ENCODE assay signal across 25 cellular contexts in the genomic region with DNA sequence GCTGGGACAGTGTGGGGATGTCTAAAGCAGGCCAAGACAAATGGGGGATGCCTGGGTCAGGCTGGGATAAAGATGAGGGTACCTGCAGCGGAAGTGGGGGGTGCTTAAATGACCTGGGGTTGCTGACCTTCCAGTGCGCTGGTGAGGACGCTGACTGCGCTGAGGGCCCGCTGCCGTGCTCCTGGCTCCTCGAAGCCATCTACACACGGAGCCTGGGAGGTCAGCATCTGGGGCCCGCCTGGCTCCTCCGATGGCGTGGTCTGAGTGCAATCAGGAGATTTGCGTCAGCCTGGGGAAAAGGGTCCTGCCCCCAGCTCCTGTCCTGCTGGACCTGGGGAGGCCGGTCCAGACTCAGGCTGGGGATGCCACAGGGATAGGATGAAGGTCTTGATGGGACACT. TPM values are rescaled to one million over a fixed set of nuclear protein-coding genes. Genes with fewer than 3 reads are reported as not detected.
"Had no signal": no experiment of that assay in that cellular context is flagged by ENCODE, and none has a peak within 500 bp of the region (broad histone marks: within the 10 kb centered on the region; RNA-seq: fewer than 3 reads in every experiment).

No MANE protein-coding gene starts in this region.

- H3K27ac ChIP-seq: brain microvascular endothelial cell, KMS-11, Peyer's patch, RWPE1, SJSA1 had no signal

- H3K36me3 Mint-ChIP-seq: activated CD8-positive, alpha-beta memory T cell treated with anti-CD3 and anti-CD28 coated beads, Interleukin-2, amount 10 ng/mL, durations not matched to agents 7 days and 5 days; activated naive CD8-positive, alpha-beta T cell had no signal

- ATAC-seq: activated CD4-positive, CD25-positive, alpha-beta regulatory T cell treated with anti-CD3 and anti-CD28 coated beads, Interleukin-2, amount 50 U/mL, for 24 hours; activated CD8-positive, alpha-beta memory T cell treated with anti-CD3 and anti-CD28 coated beads, Interleukin-2, amount 10 ng/mL, durations not matched to agents 7 days and 5 days; SK-N-SH treated with all-trans-retinoic acid at 6 μM for 48 hours had no signal

- H3K4me1 Mint-ChIP-seq: activated CD8-positive, alpha-beta memory T cell treated with anti-CD3 and anti-CD28 coated beads, Interleukin-2, amount 10 ng/mL, durations not matched to agents 7 days and 5 days had no signal

- H3K27me3 ChIP-seq: brain microvascular endothelial cell, MG63, Peyer's patch, SJSA1 had no signal

- H3K9me3 ChIP-seq: MG63, Peyer's patch, SJSA1 had no signal

- H3K9me3 Mint-ChIP-seq: activated naive CD4-positive, alpha-beta T cell treated with anti-CD3 and anti-CD28 coated beads for 36 hours; activated T-cell treated with anti-CD3 and anti-CD28 coated beads, Interleukin-2, amount 50 U/mL, for 24 hours; activated T-helper 1 cell treated with anti-CD3 and anti-CD28 coated beads, Interleukin-12 subunit alpha, Interleukin-12 subunit beta, Interleukin-2, Interleukin-4 antibody, amounts not matched to agents 30 ng/mL and 10 ng/mL and 1 ng/mL, durations not matched to agents 14 hours and 24 hours and 36 hours; T-helper 1 cell treated with Interleukin-12 subunit alpha and Interleukin-12 subunit beta and Interleukin-4 antibody, amounts not matched to agents 30 μg/mL and 1 μg/mL, for 36 hours had no signal

- H3K36me3 ChIP-seq: brain microvascular endothelial cell, MG63, Peyer's patch, SJSA1 had no signal

- H3K4me3 ChIP-seq: MG63, Peyer's patch, SJSA1 had no signal

- DNase-seq: activated CD4-positive, alpha-beta T cell treated with anti-CD3 and anti-CD28 coated beads for 4 hours; activated CD8-positive, alpha-beta memory T cell treated with anti-CD3 and anti-CD28 coated beads, Interleukin-2, amount 10 ng/mL, durations not matched to agents 7 days and 5 days; activated gamma-delta T cell; activated naive CD4-positive, alpha-beta T cell treated with anti-CD3 and anti-CD28 coated beads for 36 hours; activated T-cell treated with anti-CD3 and anti-CD28 coated beads, Interleukin-2, amount 50 U/mL, for 24 hours; amygdala; brain microvascular endothelial cell; MG63; MV-4-11; NCI-H1092 treated with DMSO at 0.1 percent for 48 hours; NCI-H1417 treated with DMSO at 0.1 percent for 48 hours; NCI-H1694 treated with DMSO at 0.1 percent for 48 hours; NCI-H2081; NCI-H510A treated with DMSO at 0.1 percent for 48 hours; NCI-H69; SHP77 had no signal

- H3K4me3 Mint-ChIP-seq: activated CD8-positive, alpha-beta memory T cell treated with anti-CD3 and anti-CD28 coated beads, Interleukin-2, amount 10 ng/mL, durations not matched to agents 7 days and 5 days; activated naive CD4-positive, alpha-beta T cell treated with anti-CD3 and anti-CD28 coated beads for 36 hours; activated naive CD8-positive, alpha-beta T cell; activated T-cell treated with anti-CD3 and anti-CD28 coated beads, Interleukin-2, amount 50 U/mL, for 24 hours; activated T-helper 1 cell treated with anti-CD3 and anti-CD28 coated beads, Interleukin-12 subunit alpha, Interleukin-12 subunit beta, Interleukin-2, Interleukin-4 antibody, amounts not matched to agents 30 ng/mL and 10 ng/mL and 1 ng/mL, durations not matched to agents 14 hours and 24 hours and 36 hours; T-helper 1 cell treated with Interleukin-12 subunit alpha and Interleukin-12 subunit beta and Interleukin-4 antibody, amounts not matched to agents 30 μg/mL and 1 μg/mL, for 36 hours had no signal

- H3K4me1 ChIP-seq: Peyer's patch, SJSA1 had no signal

- H3K9ac ChIP-seq: KMS-11 had no signal

- H3K27ac Mint-ChIP-seq: activated CD8-positive, alpha-beta memory T cell treated with anti-CD3 and anti-CD28 coated beads, Interleukin-2, amount 10 ng/mL, durations not matched to agents 7 days and 5 days; activated naive CD4-positive, alpha-beta T cell treated with anti-CD3 and anti-CD28 coated beads for 36 hours; activated naive CD8-positive, alpha-beta T cell; activated T-cell treated with anti-CD3 and anti-CD28 coated beads, Interleukin-2, amount 50 U/mL, for 24 hours; activated T-helper 1 cell treated with anti-CD3 and anti-CD28 coated beads, Interleukin-12 subunit alpha, Interleukin-12 subunit beta, Interleukin-2, Interleukin-4 antibody, amounts not matched to agents 30 ng/mL and 10 ng/mL and 1 ng/mL, durations not matched to agents 14 hours and 24 hours and 36 hours; T-helper 1 cell treated with Interleukin-12 subunit alpha and Interleukin-12 subunit beta and Interleukin-4 antibody, amounts not matched to agents 30 μg/mL and 1 μg/mL, for 36 hours had no signal

RNA-seq across cellular contexts. Expression of a gene that starts 50.7 kb away (rescaled TPM):
- total RNA-seq: activated CD8-positive, alpha-beta memory T cell treated with anti-CD3 and anti-CD28 coated beads, Interleukin-2, amount 10 ng/mL, durations not matched to agents 7 days and 5 days; activated T-helper 1 cell treated with anti-CD3 and anti-CD28 coated beads, Interleukin-12 subunit alpha, Interleukin-12 subunit beta, Interleukin-2, Interleukin-4 antibody, amounts not matched to agents 30 ng/mL and 10 ng/mL and 1 ng/mL, durations not matched to agents 14 hours and 24 hours and 36 hours had no signal
